Comparison of ENCODE assay signal across 16 cellular contexts in the genomic region with DNA sequence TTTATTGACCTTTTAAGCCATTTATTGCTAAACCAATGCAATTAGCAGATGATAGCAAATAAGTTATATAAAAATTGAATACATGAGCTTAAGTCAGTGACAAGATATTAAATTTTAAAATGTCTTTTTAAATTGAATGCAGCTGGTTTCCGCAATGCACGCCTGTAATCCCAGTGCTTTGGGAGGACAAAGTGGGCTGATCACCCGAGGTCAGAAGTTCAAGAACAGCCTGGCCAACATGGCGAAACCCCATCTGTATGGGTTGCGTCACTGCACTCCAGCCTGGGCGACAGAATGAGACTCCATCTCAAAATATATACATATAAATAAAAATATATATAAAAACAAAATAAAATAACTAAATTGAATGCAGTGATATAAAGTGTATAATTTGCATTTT. TPM values are rescaled to one million over a fixed set of nuclear protein-coding genes. Genes with fewer than 3 reads are reported as not detected.
A peak's percentile ranks its signal among the peaks of the same experiment; 100 is the strongest.
DNase-seq lines count a peak whose midpoint lies in the region; ATAC-seq and TF ChIP-seq lines count a peak whose summit lies in the region.
"Had no signal": no experiment of that assay in that cellular context is flagged by ENCODE, and none has a peak within 500 bp of the region (broad histone marks: within the 10 kb centered on the region; RNA-seq: fewer than 3 reads in every experiment).

No MANE protein-coding gene starts in this region.

- H3K27me3 Mint-ChIP-seq in activated CD4-positive, alpha-beta T cell treated with anti-CD3 and anti-CD28 coated beads, Interleukin-2, amount 10 ng/mL, durations not matched to agents 24 days and 14 days, result no peaks in the 10 kb centered on the region
- no peaks in the 10 kb centered on the region for H3K27me3 Mint-ChIP-seq in central memory CD8-positive, alpha-beta T cell
- H3K27me3 Mint-ChIP-seq in osteocyte (ENCODE audit: unreplicated experiment), result no peaks in the 10 kb centered on the region

- no peak overlapping the region for H3K4me3 Mint-ChIP-seq in activated CD4-positive, alpha-beta T cell treated with anti-CD3 and anti-CD28 coated beads, Interleukin-2, amount 10 ng/mL, durations not matched to agents 24 days and 14 days
- no peak overlapping the region for H3K4me3 Mint-ChIP-seq in central memory CD8-positive, alpha-beta T cell
- H3K4me3 Mint-ChIP-seq in osteocyte (ENCODE audit: unreplicated experiment), result no peak overlapping the region
- H3K4me3 Mint-ChIP-seq: CD14-positive monocyte had no signal

- no peak overlapping the region for H3K4me3 ChIP-seq in NB4 (ENCODE audit: low read depth, low read length)
- no peak overlapping the region for H3K4me3 ChIP-seq in lower lobe of right lung
- H3K4me3 ChIP-seq: Peyer's patch had no signal

- no peaks in the 10 kb centered on the region for H3K27me3 ChIP-seq in lower lobe of right lung (ENCODE audit: low read depth)
- H3K27me3 ChIP-seq: Peyer's patch had no signal

- H3K9me3 Mint-ChIP-seq in activated CD4-positive, alpha-beta T cell treated with anti-CD3 and anti-CD28 coated beads, Interleukin-2, amount 10 ng/mL, durations not matched to agents 24 days and 14 days, result peaks cover 7% of the 10 kb centered on the region
- peaks cover 6% of the 10 kb centered on the region for H3K9me3 Mint-ChIP-seq in central memory CD8-positive, alpha-beta T cell
- no peaks in the 10 kb centered on the region for H3K9me3 Mint-ChIP-seq in osteocyte (ENCODE audit: unreplicated experiment)

- no peaks in the 10 kb centered on the region for H3K36me3 ChIP-seq in lower lobe of right lung

- TF ChIP-seq POLR2A in NB4 (IDR thresholded peaks at IDR 0.05; ENCODE audit: extremely low read depth, insufficient read length), result no peak

- no peak for TF ChIP-seq CTCF in NB4 (IDR thresholded peaks at IDR 0.05; ENCODE audit: low read depth, low read length)
- TF ChIP-seq CTCF in osteocyte (IDR thresholded peaks at IDR 0.05), result no peak
- TF ChIP-seq CTCF in lower lobe of right lung (IDR thresholded peaks at IDR 0.05), result no peak

- no peaks in the 10 kb centered on the region for H3K9me3 ChIP-seq in lower lobe of right lung
- H3K9me3 ChIP-seq: Peyer's patch had no signal

- no peak overlapping the region for H3K27ac ChIP-seq in lower lobe of right lung
- H3K27ac ChIP-seq: Peyer's patch had no signal

- no peaks in the 10 kb centered on the region for H3K4me1 ChIP-seq in lower lobe of right lung

- peaks cover 16% of the 10 kb centered on the region for H3K4me1 Mint-ChIP-seq in activated CD4-positive, alpha-beta T cell treated with anti-CD3 and anti-CD28 coated beads, Interleukin-2, amount 10 ng/mL, durations not matched to agents 24 days and 14 days
- peaks cover 44% of the 10 kb centered on the region for H3K4me1 Mint-ChIP-seq in central memory CD8-positive, alpha-beta T cell
- peaks cover 56% of the 10 kb centered on the region for H3K4me1 Mint-ChIP-seq in osteocyte (ENCODE audit: unreplicated experiment)

- H3K36me3 Mint-ChIP-seq in activated CD4-positive, alpha-beta T cell treated with anti-CD3 and anti-CD28 coated beads, Interleukin-2, amount 10 ng/mL, durations not matched to agents 24 days and 14 days (ENCODE audit: low read depth), result peaks cover 32% of the 10 kb centered on the region
- H3K36me3 Mint-ChIP-seq in central memory CD8-positive, alpha-beta T cell (ENCODE audit: insufficient read depth), result peaks cover 2% of the 10 kb centered on the region
- H3K36me3 Mint-ChIP-seq in osteocyte (ENCODE audit: unreplicated experiment), result peaks cover 8% of the 10 kb centered on the region

- no peak overlapping the region for H3K27ac Mint-ChIP-seq in activated CD4-positive, alpha-beta T cell treated with anti-CD3 and anti-CD28 coated beads, Interleukin-2, amount 10 ng/mL, durations not matched to agents 24 days and 14 days
- peak overlapping the region; percentile 14 for H3K27ac Mint-ChIP-seq in central memory CD8-positive, alpha-beta T cell (ENCODE audit: low read depth)
- peak overlapping the region; percentile 52 for H3K27ac Mint-ChIP-seq in osteocyte (ENCODE audit: unreplicated experiment)
- H3K27ac Mint-ChIP-seq: CD14-positive monocyte had no signal

- DNase-seq in activated CD4-positive, alpha-beta T cell treated with anti-CD3 and anti-CD28 coated beads, Interleukin-2, amount 10 ng/mL, durations not matched to agents 24 days and 14 days, result peak; percentile 23
- DNase-seq in activated CD4-positive, alpha-beta T cell treated with anti-CD3 and anti-CD28 coated beads for 1 hour, result no peak
- DNase-seq in NB4 (ENCODE audit: low read depth) (peak; percentile 38), osteocyte (ENCODE audit: extremely low spot score, unreplicated experiment) (no peak), lower lobe of right lung (no peak)
- DNase-seq in central memory CD8-positive, alpha-beta T cell (ENCODE audit: low spot score in 2 of 2), result no peak
- DNase-seq: DMS79 treated with DMSO at 0.1 percent for 48 hours, NCI-H1105, NCI-H187, NCI-H446, NCI-H748 treated with DMSO at 0.1 percent for 48 hours, Peyer's patch, SHP77 had no signal

- ATAC-seq in central memory CD8-positive, alpha-beta T cell (replicated peaks; ENCODE audit: extremely low read depth, poor library complexity, severe bottlenecking), result no peak
- no peak for ATAC-seq in GM19463 (IDR thresholded peaks at IDR 0.05; ENCODE audit: unreplicated experiment)
- ATAC-seq in lower lobe of right lung, result no peak
- ATAC-seq in GM18867 (IDR thresholded peaks at IDR 0.05; ENCODE audit: unreplicated experiment), result no peak

- intact Hi-C loops in activated CD4-positive, alpha-beta T cell treated with anti-CD3 and anti-CD28 coated beads, Interleukin-2, amount 10 ng/mL, durations not matched to agents 24 days and 14 days (cut with micrococcal nuclease), result no loop called here
- intact Hi-C loops in lower lobe of right lung (cut with DNase I), result no loop called here

RNA-seq across cellular contexts. Expression of a gene that starts 12.0 kb away (rescaled TPM):
- total RNA-seq in activated CD4-positive, alpha-beta T cell treated with anti-CD3 and anti-CD28 coated beads, Interleukin-2, amount 10 ng/mL, durations not matched to agents 24 days and 14 days, result 65.8 and 69.0 TPM in 2 replicates
- total RNA-seq in osteocyte (78.8 and 83.7 TPM in 2 replicates), lower lobe of right lung (17.2 TPM)

Comparison
In these comparisons a context has a peak if more than half of its experiments do, and no peak if none do; other contexts are left out.
1. DNase-seq: peak in activated CD4-positive, alpha-beta T cell treated with anti-CD3 and anti-CD28 coated beads, Interleukin-2, amount 10 ng/mL, durations not matched to agents 24 days and 14 days (single experiment) and NB4 (single experiment); none in activated CD4-positive, alpha-beta T cell treated with anti-CD3 and anti-CD28 coated beads for 1 hour (single experiment), central memory CD8-positive, alpha-beta T cell (0 of 2), osteocyte (single experiment) and lower lobe of right lung (single experiment).